ENCODE assay signal across 1 cellular context in the genomic region with DNA sequence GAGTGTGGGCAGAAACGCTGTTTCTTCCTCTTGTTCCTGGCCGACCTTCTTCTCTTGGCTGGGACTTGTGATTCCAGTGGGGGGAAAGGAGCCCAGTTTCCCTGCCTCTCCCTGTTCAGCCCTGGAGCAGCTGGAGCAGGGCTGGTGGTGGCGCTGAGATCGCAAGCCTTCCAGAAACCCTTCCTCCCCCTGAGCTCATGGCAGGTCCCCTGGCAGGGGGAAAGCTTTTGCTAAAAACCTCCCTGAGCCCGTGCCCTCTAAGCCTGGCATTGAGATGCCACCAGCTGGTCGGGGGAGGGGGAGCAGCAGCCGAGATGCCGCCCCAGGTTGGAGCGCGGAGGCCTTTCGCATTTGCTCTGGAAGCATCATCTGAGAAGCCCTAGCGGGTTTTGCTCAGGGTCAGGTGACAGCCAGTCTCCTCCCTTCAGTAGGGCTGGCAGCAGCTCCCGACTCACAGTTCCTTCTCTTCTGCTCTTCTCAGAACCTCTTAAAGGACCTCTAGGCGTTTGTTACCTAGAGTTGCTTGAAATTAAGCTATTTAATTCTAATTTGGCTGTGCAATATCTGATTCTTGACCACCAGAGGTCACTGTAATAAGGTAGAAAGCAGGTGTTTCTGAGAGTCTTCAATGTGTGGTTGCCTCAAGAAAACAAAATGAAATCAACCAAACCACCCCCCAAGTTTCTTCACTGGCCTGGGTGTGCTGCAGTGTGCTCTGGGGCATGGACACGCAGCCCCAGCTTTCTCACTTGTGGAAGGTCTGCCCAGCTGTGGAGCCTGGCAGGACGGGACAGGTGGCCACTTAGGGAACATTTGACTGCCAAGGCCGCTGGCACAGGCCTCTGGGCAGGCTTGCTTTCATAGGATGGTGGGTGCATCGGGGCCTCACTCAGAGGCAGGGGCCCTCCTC.
TF ChIP-seq lines count a peak whose summit lies in the region.

No MANE protein-coding gene starts in this region.

TF ChIP-seq in HCT116, 20 proteins besides CTCF, POLR2A, EP300 and RAD21 (continued from another document):
- TF ChIP-seq, protein P1, sequence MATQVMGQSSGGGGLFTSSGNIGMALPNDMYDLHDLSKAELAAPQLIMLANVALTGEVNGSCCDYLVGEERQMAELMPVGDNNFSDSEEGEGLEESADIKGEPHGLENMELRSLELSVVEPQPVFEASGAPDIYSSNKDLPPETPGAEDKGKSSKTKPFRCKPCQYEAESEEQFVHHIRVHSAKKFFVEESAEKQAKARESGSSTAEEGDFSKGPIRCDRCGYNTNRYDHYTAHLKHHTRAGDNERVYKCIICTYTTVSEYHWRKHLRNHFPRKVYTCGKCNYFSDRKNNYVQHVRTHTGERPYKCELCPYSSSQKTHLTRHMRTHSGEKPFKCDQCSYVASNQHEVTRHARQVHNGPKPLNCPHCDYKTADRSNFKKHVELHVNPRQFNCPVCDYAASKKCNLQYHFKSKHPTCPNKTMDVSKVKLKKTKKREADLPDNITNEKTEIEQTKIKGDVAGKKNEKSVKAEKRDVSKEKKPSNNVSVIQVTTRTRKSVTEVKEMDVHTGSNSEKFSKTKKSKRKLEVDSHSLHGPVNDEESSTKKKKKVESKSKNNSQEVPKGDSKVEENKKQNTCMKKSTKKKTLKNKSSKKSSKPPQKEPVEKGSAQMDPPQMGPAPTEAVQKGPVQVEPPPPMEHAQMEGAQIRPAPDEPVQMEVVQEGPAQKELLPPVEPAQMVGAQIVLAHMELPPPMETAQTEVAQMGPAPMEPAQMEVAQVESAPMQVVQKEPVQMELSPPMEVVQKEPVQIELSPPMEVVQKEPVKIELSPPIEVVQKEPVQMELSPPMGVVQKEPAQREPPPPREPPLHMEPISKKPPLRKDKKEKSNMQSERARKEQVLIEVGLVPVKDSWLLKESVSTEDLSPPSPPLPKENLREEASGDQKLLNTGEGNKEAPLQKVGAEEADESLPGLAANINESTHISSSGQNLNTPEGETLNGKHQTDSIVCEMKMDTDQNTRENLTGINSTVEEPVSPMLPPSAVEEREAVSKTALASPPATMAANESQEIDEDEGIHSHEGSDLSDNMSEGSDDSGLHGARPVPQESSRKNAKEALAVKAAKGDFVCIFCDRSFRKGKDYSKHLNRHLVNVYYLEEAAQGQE (IDR thresholded peaks at IDR 0.05; ENCODE audit: low read depth), result no peak
- TF ChIP-seq, protein P2, sequence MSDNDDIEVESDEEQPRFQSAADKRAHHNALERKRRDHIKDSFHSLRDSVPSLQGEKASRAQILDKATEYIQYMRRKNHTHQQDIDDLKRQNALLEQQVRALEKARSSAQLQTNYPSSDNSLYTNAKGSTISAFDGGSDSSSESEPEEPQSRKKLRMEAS (IDR thresholded peaks at IDR 0.05), result no peak
- TF ChIP-seq JUND (IDR thresholded peaks at IDR 0.05) (no peak), ELF1 (IDR thresholded peaks at IDR 0.05; ENCODE audit: borderline replicate concordance, low read depth) (no peak), CBX3 (IDR thresholded peaks at IDR 0.05; ENCODE audit: low read depth) (no peak), SP1 (IDR thresholded peaks at IDR 0.05; ENCODE audit: low read depth) (no peak), POLR2AphosphoS5 (IDR thresholded peaks at IDR 0.05; ENCODE audit: low read depth, low read length) (no peak), ZNF274 (IDR thresholded peaks at IDR 0.05; ENCODE audit: low read depth, low read length) (no peak)
- TF ChIP-seq, protein P3, sequence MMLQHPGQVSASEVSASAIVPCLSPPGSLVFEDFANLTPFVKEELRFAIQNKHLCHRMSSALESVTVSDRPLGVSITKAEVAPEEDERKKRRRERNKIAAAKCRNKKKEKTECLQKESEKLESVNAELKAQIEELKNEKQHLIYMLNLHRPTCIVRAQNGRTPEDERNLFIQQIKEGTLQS (IDR thresholded peaks at IDR 0.05), result no peak
- TF ChIP-seq, protein P4, sequence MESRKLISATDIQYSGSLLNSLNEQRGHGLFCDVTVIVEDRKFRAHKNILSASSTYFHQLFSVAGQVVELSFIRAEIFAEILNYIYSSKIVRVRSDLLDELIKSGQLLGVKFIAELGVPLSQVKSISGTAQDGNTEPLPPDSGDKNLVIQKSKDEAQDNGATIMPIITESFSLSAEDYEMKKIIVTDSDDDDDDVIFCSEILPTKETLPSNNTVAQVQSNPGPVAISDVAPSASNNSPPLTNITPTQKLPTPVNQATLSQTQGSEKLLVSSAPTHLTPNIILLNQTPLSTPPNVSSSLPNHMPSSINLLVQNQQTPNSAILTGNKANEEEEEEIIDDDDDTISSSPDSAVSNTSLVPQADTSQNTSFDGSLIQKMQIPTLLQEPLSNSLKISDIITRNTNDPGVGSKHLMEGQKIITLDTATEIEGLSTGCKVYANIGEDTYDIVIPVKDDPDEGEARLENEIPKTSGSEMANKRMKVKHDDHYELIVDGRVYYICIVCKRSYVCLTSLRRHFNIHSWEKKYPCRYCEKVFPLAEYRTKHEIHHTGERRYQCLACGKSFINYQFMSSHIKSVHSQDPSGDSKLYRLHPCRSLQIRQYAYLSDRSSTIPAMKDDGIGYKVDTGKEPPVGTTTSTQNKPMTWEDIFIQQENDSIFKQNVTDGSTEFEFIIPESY (IDR thresholded peaks at IDR 0.05; ENCODE audit: extremely low read depth, insufficient replicate concordance, low read length), result no peak
